ENCODE assay signal across 17 cellular contexts in genomic region chr15:41805711-41806110, GRCh38. TPM values are rescaled to one million over a fixed set of nuclear protein-coding genes. Genes with fewer than 3 reads are reported as not detected.
DNase-seq lines count a peak whose midpoint lies in the region; ATAC-seq, FAIRE-seq and TF ChIP-seq lines count a peak whose summit lies in the region.
"Had no signal": no experiment of that assay in that cellular context is flagged by ENCODE, and none has a peak within 500 bp of the region (broad histone marks: within the 10 kb centered on the region; RNA-seq: fewer than 3 reads in every experiment).

No MANE protein-coding gene starts in this region.

- no peak for TF ChIP-seq CTCF in OCI-LY1 (IDR thresholded peaks at IDR 0.05; ENCODE audit: low read length)
- TF ChIP-seq CTCF in MCF 10A (IDR thresholded peaks at IDR 0.05; ENCODE audit: unreplicated experiment): no peak
- TF ChIP-seq CTCF in kidney (IDR thresholded peaks at IDR 0.05; ENCODE audit: borderline replicate concordance, extremely low read depth, insufficient read depth): no peak

- H3K9ac ChIP-seq in OCI-LY1 (ENCODE audit: low read length): no peak overlapping the region
- H3K9ac ChIP-seq in kidney (ENCODE audit: low read length in 2 of 2): no peak overlapping the region

- no peak overlapping the region for H2AFZ ChIP-seq in OCI-LY1 (ENCODE audit: low read length)

- no peaks in the 10 kb centered on the region for H3K27me3 Mint-ChIP-seq in MCF 10A (ENCODE audit: insufficient read depth, unreplicated experiment)
- H3K27me3 Mint-ChIP-seq in stimulated activated memory B cell treated with anti-CD40 and anti-IgM and Interleukin-4, amounts not matched to agents 10 μg/mL and 1 μg/mL and 100 μg/mL, for 72 hours: no peaks in the 10 kb centered on the region
- H3K27me3 Mint-ChIP-seq: activated CD4-positive, alpha-beta memory T cell treated with anti-CD3 and anti-CD28 coated beads for 36 hours; activated naive CD4-positive, alpha-beta T cell treated with anti-CD3 and anti-CD28 coated beads, Interleukin-2, amount 50 U/mL, for 24 hours had no signal

- H3K36me3 ChIP-seq in OCI-LY1 (ENCODE audit: insufficient read depth, low read length): peaks cover 11% of the 10 kb centered on the region
- H3K36me3 ChIP-seq in kidney (ENCODE audit: control insufficient read depth in 1 of 2, insufficient read depth in 2 of 2, low read length in 2 of 2): peaks cover 0 to under 1% of the 10 kb centered on the region in 2 donors
- H3K36me3 ChIP-seq: neutrophil, transverse colon, WERI-Rb-1 had no signal

- H3K27me3 ChIP-seq in OCI-LY1 (ENCODE audit: insufficient read depth, low read length): no peaks in the 10 kb centered on the region
- H3K27me3 ChIP-seq: neutrophil, transverse colon had no signal

- no peaks in the 10 kb centered on the region for H3F3A ChIP-seq in OCI-LY1 (ENCODE audit: insufficient read depth, low read length)

- no peak overlapping the region for H3K4me3 Mint-ChIP-seq in MCF 10A (ENCODE audit: unreplicated experiment)
- H3K4me3 Mint-ChIP-seq in stimulated activated memory B cell treated with anti-CD40 and anti-IgM and Interleukin-4, amounts not matched to agents 10 μg/mL and 1 μg/mL and 100 μg/mL, for 72 hours: no peak overlapping the region
- H3K4me3 Mint-ChIP-seq: activated CD4-positive, alpha-beta memory T cell treated with anti-CD3 and anti-CD28 coated beads for 36 hours; activated naive CD4-positive, alpha-beta T cell treated with anti-CD3 and anti-CD28 coated beads, Interleukin-2, amount 50 U/mL, for 24 hours; activated T-cell treated with anti-CD3 and anti-CD28 coated beads, Interleukin-2, amount 50 U/mL, for 4 hours had no signal

- BruUV-seq in MCF 10A (replicated peaks; lab: Mats Ljungman, UMichigan): no TSS peak

- intact Hi-C loops in MCF 10A (cut with micrococcal nuclease) (loop anchor here (1.0 to 2.0 kb wide), 2 partner anchors 31 to 339 kb away; partner anchors contain the start of gene MAPKBP1), kidney (cut with DNase I) (no loop called here)

- no peaks in the 10 kb centered on the region for H4K20me1 ChIP-seq in OCI-LY1 (ENCODE audit: insufficient read depth, low read length)

- H3K36me3 Mint-ChIP-seq in MCF 10A (ENCODE audit: insufficient read depth, unreplicated experiment): peaks cover 14% of the 10 kb centered on the region
- peaks cover 27% of the 10 kb centered on the region for H3K36me3 Mint-ChIP-seq in stimulated activated memory B cell treated with anti-CD40 and anti-IgM and Interleukin-4, amounts not matched to agents 10 μg/mL and 1 μg/mL and 100 μg/mL, for 72 hours

- peak overlapping the region; percentile 99 for H3K27ac Mint-ChIP-seq in MCF 10A (ENCODE audit: low read depth, unreplicated experiment)
- peak overlapping the region; percentile 22 for H3K27ac Mint-ChIP-seq in stimulated activated memory B cell treated with anti-CD40 and anti-IgM and Interleukin-4, amounts not matched to agents 10 μg/mL and 1 μg/mL and 100 μg/mL, for 72 hours
- H3K27ac Mint-ChIP-seq: activated CD4-positive, alpha-beta memory T cell treated with anti-CD3 and anti-CD28 coated beads for 36 hours; activated naive CD4-positive, alpha-beta T cell treated with anti-CD3 and anti-CD28 coated beads, Interleukin-2, amount 50 U/mL, for 24 hours had no signal

- peaks cover 34% of the 10 kb centered on the region for H3K4me1 Mint-ChIP-seq in MCF 10A (ENCODE audit: insufficient read depth, unreplicated experiment)
- peaks cover 13% of the 10 kb centered on the region for H3K4me1 Mint-ChIP-seq in stimulated activated memory B cell treated with anti-CD40 and anti-IgM and Interleukin-4, amounts not matched to agents 10 μg/mL and 1 μg/mL and 100 μg/mL, for 72 hours

- no peaks in the 10 kb centered on the region for H3K79me2 ChIP-seq in OCI-LY1 (ENCODE audit: insufficient read depth, low read length)

- POLR2A ChIA-PET in MCF 10A (lab: Yijun Ruan, JAX) (interaction anchor here (1.3 to 15.9 kb wide), 7 partner anchors 9 to 110 kb away, joined by 3 to 486 read pairs (median 7); partner anchors contain the start of genes MAPKBP1 and PLA2G4B), HEK293T (lab: Yijun Ruan, JAX) (interaction anchor here (1.0 kb wide), 1 partner anchor 13 kb away, joined by 3 read pairs; no protein-coding TSS in a partner anchor)

- CTCF ChIA-PET in MCF 10A (lab: Yijun Ruan, JAX): interaction anchor here (0.5 to 8.2 kb wide), 9 partner anchors 9 to 322 kb away, joined by 3 to 147 read pairs (median 5); partner anchors contain the start of gene MAPKBP1
- CTCF ChIA-PET in HEK293T (lab: Yijun Ruan, JAX): no interaction called here

- FAIRE-seq in kidney (lab: Jason Lieb, UNC) (no peak), RCC 7860 (lab: Jason Lieb, UNC) (no peak)

- no peak for DNase-seq in MCF 10A (ENCODE audit: unreplicated experiment)
- DNase-seq in kidney: no peak
- DNase-seq in HEK293T (ENCODE audit: extremely low spot score): no peak
- DNase-seq in putamen (ENCODE audit: low spot score): no peak
- no peak for DNase-seq in RCC 7860 (ENCODE audit: low spot score)
- DNase-seq: activated CD4-positive, alpha-beta memory T cell treated with anti-CD3 and anti-CD28 coated beads for 36 hours; activated T-cell treated with anti-CD3 and anti-CD28 coated beads, Interleukin-2, amount 50 U/mL, for 4 hours; cortex of kidney; Kasumi-1; NCI-H526 treated with DMSO at 0.1 percent for 48 hours; SHP77 treated with DMSO at 0.1 percent for 48 hours; transverse colon; WERI-Rb-1 had no signal

- H3K9me3 ChIP-seq in OCI-LY1 (ENCODE audit: low read length) (peaks cover 5% of the 10 kb centered on the region; the same call in 1 of the 2 replicates), kidney (ENCODE audit: control insufficient read depth in 1 of 2, low read length in 2 of 2) (no peaks in the 10 kb centered on the region)
- H3K9me3 ChIP-seq: neutrophil, transverse colon had no signal

- H3K9me3 Mint-ChIP-seq in MCF 10A (ENCODE audit: unreplicated experiment): no peaks in the 10 kb centered on the region
- H3K9me3 Mint-ChIP-seq in stimulated activated memory B cell treated with anti-CD40 and anti-IgM and Interleukin-4, amounts not matched to agents 10 μg/mL and 1 μg/mL and 100 μg/mL, for 72 hours: no peaks in the 10 kb centered on the region
- H3K9me3 Mint-ChIP-seq: activated CD4-positive, alpha-beta memory T cell treated with anti-CD3 and anti-CD28 coated beads for 36 hours; activated naive CD4-positive, alpha-beta T cell treated with anti-CD3 and anti-CD28 coated beads, Interleukin-2, amount 50 U/mL, for 24 hours; activated T-cell treated with anti-CD3 and anti-CD28 coated beads, Interleukin-2, amount 50 U/mL, for 4 hours had no signal

- no peak for ATAC-seq in stimulated activated memory B cell treated with anti-CD40 and anti-IgM and Interleukin-4, amounts not matched to agents 10 μg/mL and 1 μg/mL and 100 μg/mL, for 72 hours
- ATAC-seq: activated T-cell treated with anti-CD3 and anti-CD28 coated beads, Interleukin-2, amount 50 U/mL, for 4 hours had no signal

- H3K4me2 ChIP-seq in OCI-LY1 (ENCODE audit: low read length): no peak overlapping the region

- H3K4me3 ChIP-seq in OCI-LY1 (ENCODE audit: low read depth, low read length, poor library complexity, severe bottlenecking) (no peak overlapping the region), kidney (ENCODE audit: low read length in 2 of 2) (no peak overlapping the region)
- H3K4me3 ChIP-seq: transverse colon had no signal

- H3K4me1 ChIP-seq in OCI-LY1 (ENCODE audit: insufficient read depth, low read length, severe bottlenecking) (peaks cover 15% of the 10 kb centered on the region), kidney (ENCODE audit: control insufficient read depth in 1 of 2, insufficient read depth in 1 of 2, low read depth in 1 of 2, low read length in 2 of 2) (peaks cover 14 to 23% of the 10 kb centered on the region in 2 donors)

- no peaks in the 10 kb centered on the region for H3K9me2 ChIP-seq in OCI-LY1 (ENCODE audit: low read depth, low read length)

- H3K27ac ChIP-seq in OCI-LY1 (ENCODE audit: low read depth, low read length, poor library complexity, severe bottlenecking) (peak overlapping the region; percentile 14), kidney (ENCODE audit: low read depth in 2 of 2, low read length in 2 of 2) (peak overlapping the region; percentile 40 to 80)
- H3K27ac ChIP-seq: neutrophil, WERI-Rb-1 had no signal

TF ChIP-seq in HEK293T, 16 proteins besides CTCF, POLR2A, EP300 and RAD21:
- no peak for TF ChIP-seq ARNT (IDR thresholded peaks at IDR 0.05)
- TF ChIP-seq FOXA1 (IDR thresholded peaks at IDR 0.05): no peak
- TF ChIP-seq NFRKB (IDR thresholded peaks at IDR 0.05): no peak
- no peak for TF ChIP-seq TARDBP (IDR thresholded peaks at IDR 0.05)
- no peak for TF ChIP-seq PKNOX1 (IDR thresholded peaks at IDR 0.05)
- no peak for TF ChIP-seq CTBP1 (IDR thresholded peaks at IDR 0.05; ENCODE audit: borderline replicate concordance)
- no peak for TF ChIP-seq LEF1 (IDR thresholded peaks at IDR 0.05; ENCODE audit: borderline replicate concordance)
- no peak for TF ChIP-seq ELF4 (IDR thresholded peaks at IDR 0.05)
- no peak for TF ChIP-seq ZNF384 (IDR thresholded peaks at IDR 0.05)
- TF ChIP-seq HDGF (IDR thresholded peaks at IDR 0.05; ENCODE audit: borderline replicate concordance): no peak
- TF ChIP-seq SP1 (IDR thresholded peaks at IDR 0.05): no peak
- no peak for TF ChIP-seq SUZ12 (IDR thresholded peaks at IDR 0.05)
- TF ChIP-seq FOXK2 (IDR thresholded peaks at IDR 0.05): no peak
- no peak for TF ChIP-seq FOXM1 (IDR thresholded peaks at IDR 0.05; ENCODE audit: borderline replicate concordance)

RNA-seq across cellular contexts. Expression of gene JMJD7, which starts 22.2 kb away (rescaled TPM):
- total RNA-seq in MCF 10A (2022): 9.2 and 13.3 TPM in 2 replicates
- total RNA-seq in kidney: 16.2 TPM
- 17.6 TPM for polyA plus RNA-seq in kidney (ENCODE audit: insufficient read depth, low read depth, low replicate concordance)

RNA-seq across cellular contexts. Expression of gene MAPKBP1, which starts 31.4 kb away (rescaled TPM):
- total RNA-seq in MCF 10A (2022) (33.2 and 35.0 TPM in 2 replicates), kidney (28.6 TPM)
- polyA plus RNA-seq in kidney (ENCODE audit: insufficient read depth, low read depth, low replicate concordance): 3.7 TPM

RNA-seq across cellular contexts. Expression of gene PLA2G4B, which starts 32.9 kb away (rescaled TPM):
- 3.8 and 5.0 TPM in 2 replicates for total RNA-seq in MCF 10A (2022)
- total RNA-seq in kidney: 8.3 TPM
- polyA plus RNA-seq in kidney (ENCODE audit: insufficient read depth, low read depth, low replicate concordance): 4.8 TPM
